Comparison of ENCODE assay signal across 1 cellular context in the genomic region with DNA sequence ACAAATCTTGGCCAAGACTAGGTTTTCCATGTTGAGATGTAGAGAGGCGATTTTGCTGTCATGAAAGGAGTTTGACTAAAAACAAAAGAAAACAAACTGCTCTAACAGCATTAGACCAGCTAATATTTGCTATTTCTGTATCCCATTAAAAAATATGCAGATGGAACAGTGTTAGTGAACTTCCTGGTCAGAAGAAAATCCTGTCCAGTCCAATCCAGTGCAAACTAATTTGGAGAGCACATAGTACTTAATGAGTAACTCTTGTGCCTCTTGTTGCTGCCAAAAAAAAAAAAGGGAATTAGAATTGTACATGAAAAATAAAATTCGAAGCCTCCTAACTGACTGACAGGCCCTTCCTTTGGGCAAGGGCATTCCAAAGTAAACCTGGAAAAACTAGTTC.
TF ChIP-seq lines count a peak whose summit lies in the region.

No MANE protein-coding gene starts in this region.

TF ChIP-seq in GM23338, 12 proteins besides CTCF, POLR2A, EP300 and RAD21 (continued from another document):
- TF ChIP-seq, protein P1, sequence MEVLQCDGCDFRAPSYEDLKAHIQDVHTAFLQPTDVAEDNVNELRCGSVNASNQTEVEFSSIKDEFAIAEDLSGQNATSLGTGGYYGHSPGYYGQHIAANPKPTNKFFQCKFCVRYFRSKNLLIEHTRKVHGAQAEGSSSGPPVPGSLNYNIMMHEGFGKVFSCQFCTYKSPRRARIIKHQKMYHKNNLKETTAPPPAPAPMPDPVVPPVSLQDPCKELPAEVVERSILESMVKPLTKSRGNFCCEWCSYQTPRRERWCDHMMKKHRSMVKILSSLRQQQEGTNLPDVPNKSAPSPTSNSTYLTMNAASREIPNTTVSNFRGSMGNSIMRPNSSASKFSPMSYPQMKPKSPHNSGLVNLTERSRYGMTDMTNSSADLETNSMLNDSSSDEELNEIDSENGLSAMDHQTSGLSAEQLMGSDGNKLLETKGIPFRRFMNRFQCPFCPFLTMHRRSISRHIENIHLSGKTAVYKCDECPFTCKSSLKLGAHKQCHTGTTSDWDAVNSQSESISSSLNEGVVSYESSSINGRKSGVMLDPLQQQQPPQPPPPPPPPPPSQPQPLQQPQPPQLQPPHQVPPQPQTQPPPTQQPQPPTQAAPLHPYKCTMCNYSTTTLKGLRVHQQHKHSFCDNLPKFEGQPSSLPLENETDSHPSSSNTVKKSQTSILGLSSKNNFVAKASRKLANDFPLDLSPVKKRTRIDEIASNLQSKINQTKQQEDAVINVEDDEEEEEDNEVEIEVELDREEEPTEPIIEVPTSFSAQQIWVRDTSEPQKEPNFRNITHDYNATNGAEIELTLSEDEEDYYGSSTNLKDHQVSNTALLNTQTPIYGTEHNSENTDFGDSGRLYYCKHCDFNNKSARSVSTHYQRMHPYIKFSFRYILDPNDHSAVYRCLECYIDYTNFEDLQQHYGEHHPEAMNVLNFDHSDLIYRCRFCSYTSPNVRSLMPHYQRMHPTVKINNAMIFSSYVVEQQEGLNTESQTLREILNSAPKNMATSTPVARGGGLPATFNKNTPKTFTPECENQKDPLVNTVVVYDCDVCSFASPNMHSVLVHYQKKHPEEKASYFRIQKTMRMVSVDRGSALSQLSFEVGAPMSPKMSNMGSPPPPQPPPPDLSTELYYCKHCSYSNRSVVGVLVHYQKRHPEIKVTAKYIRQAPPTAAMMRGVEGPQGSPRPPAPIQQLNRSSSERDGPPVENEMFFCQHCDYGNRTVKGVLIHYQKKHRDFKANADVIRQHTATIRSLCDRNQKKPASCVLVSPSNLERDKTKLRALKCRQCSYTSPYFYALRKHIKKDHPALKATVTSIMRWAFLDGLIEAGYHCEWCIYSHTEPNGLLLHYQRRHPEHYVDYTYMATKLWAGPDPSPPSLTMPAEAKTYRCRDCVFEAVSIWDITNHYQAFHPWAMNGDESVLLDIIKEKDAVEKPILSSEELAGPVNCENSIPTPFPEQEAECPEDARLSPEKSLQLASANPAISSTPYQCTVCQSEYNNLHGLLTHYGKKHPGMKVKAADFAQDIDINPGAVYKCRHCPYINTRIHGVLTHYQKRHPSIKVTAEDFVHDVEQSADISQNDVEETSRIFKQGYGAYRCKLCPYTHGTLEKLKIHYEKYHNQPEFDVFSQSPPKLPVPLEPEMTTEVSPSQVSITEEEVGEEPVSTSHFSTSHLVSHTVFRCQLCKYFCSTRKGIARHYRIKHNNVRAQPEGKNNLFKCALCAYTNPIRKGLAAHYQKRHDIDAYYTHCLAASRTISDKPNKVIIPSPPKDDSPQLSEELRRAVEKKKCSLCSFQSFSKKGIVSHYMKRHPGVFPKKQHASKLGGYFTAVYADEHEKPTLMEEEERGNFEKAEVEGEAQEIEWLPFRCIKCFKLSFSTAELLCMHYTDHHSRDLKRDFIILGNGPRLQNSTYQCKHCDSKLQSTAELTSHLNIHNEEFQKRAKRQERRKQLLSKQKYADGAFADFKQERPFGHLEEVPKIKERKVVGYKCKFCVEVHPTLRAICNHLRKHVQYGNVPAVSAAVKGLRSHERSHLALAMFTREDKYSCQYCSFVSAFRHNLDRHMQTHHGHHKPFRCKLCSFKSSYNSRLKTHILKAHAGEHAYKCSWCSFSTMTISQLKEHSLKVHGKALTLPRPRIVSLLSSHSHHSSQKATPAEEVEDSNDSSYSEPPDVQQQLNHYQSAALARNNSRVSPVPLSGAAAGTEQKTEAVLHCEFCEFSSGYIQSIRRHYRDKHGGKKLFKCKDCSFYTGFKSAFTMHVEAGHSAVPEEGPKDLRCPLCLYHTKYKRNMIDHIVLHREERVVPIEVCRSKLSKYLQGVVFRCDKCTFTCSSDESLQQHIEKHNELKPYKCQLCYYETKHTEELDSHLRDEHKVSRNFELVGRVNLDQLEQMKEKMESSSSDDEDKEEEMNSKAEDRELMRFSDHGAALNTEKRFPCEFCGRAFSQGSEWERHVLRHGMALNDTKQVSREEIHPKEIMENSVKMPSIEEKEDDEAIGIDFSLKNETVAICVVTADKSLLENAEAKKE (CRISPR knock-in tag; IDR thresholded peaks at IDR 0.05): no peak
- TF ChIP-seq ZNF114 (CRISPR knock-in tag; IDR thresholded peaks at IDR 0.05): no peak
- TF ChIP-seq POLR2AphosphoS5 (IDR thresholded peaks at IDR 0.05; ENCODE audit: low read depth): no peak
- TF ChIP-seq NANOG (IDR thresholded peaks at IDR 0.05; ENCODE audit: borderline replicate concordance): no peak
- TF ChIP-seq ZNF331 (CRISPR knock-in tag; IDR thresholded peaks at IDR 0.05; ENCODE audit: low read depth): no peak
TF ChIP-seq in GM23338: peak in this region for 0.
